21 cellular contexts compared by ENCODE assay signal in the genomic region with DNA sequence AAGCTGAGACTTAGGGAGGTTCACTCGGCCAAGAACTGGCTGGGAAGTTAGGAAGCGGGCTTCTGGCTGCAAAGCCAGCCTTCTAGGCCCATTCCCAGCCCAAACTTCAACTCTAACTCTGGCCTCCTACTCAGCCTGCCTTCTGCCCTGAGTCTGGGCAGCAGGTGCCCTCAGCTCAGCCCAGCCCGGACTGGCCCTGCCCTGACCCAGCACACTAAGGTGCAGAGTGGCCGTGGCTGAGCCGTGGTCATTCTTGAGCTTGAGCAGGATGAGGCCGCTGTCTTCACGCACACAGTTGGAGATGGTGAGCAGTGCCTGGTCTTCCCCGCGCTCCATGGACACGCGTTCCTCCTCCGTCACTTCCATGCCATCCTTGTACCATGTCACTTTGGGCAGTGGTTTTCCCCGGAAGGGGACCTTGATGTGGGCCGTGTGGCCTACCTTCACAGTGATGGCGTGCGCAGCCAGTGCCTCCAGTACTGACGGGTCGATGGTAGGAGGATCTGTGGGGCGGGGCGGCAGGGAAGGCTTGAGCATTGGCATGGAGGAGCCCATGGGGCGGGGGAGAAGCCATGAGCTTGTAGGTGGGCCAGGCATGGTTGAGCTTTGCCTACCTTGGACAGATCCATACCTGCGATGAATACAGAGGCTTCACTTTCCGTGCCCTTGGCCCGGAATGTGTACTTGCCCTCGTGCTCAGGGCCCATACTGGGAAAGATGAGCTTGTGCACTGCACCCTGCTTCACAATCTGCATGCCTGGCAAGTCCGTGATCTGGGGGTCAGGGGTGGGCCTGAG. TPM values are rescaled to one million over a fixed set of nuclear protein-coding genes. Genes with fewer than 3 reads are reported as not detected.
"Had no signal": no experiment of that assay in that cellular context is flagged by ENCODE, and none has a peak within 500 bp of the region (broad histone marks: within the 10 kb centered on the region; RNA-seq: fewer than 3 reads in every experiment).

No MANE protein-coding gene starts in this region.

- H3K4me2 ChIP-seq: SK-N-SH had no signal

- H3K27me3 ChIP-seq: MG63 had no signal

- H3K9ac ChIP-seq: SK-N-SH had no signal

- DNase-seq: Karpas-422, KG1, MG63, NCI-H1092 treated with DMSO at 0.1 percent for 48 hours, NCI-H1436, NCI-H187, NCI-H2029, NCI-H2081 treated with DMSO at 0.1 percent for 48 hours, NCI-H2171, NCI-H226, NCI-H446, NCI-H510A, NCI-H524 treated with DMSO at 0.1 percent for 48 hours, NCI-H69, NCI-H774, SHP77, SK-N-SH, SW 1271 had no signal

- H3K27ac ChIP-seq: RWPE1 had no signal

- ATAC-seq: Panc1 had no signal

- H3K4me3 ChIP-seq: MG63 had no signal

- H3K36me3 ChIP-seq: MG63 had no signal

- H3K9me3 ChIP-seq: MG63, SK-N-SH had no signal

RNA-seq across cellular contexts. Expression of a gene that starts 12.1 kb away (rescaled TPM):
- total RNA-seq: SK-MEL-5 had no signal
